Comparison of ENCODE assay signal across 1 cellular context in the genomic region with DNA sequence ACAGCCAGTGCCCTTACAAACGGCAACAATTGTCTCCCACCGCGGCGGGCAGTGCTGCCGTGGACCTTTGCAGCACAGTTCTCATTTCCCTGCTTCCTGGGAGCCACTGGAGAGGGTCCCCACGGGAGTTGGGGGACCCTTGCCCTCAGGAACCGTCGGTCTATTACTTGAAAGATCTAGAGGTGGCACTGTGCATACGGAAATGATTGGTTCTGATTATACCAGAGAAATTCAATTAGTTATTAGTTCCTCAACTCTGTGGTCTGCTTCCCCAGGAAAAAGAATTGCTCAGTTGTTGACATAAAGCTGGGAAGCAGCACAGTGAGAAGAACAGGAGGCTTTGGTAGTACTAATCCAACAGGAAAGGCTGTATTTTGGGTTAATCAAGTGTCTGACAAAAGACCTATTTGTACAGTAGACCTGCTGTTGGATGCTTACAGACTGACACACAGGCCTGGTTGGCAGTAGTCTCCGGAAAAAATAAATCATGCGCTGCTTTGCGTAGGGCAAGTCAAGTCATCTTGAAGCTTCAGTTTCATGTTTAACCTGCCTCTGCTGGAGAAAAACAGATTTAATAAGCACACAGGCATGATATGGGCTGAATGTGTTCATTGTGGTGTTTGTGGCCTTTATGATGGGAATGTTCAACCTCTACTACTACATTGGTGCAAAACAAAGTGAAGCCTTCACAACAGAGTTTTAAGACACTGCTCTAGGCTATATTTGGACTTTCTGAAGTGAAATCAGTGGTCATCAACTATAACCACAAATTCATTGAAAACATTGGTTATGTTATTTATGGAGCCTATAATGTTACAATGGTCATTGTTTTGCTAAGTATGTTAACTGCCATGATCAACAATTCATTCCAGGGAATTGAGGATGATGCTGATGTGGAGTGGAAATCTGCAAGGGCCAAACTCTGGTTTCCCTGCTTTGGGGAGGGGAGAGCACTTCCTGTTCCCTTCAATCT.
TF ChIP-seq lines count a peak whose summit lies in the region.

No MANE protein-coding gene starts in this region.

TF ChIP-seq in H1, 55 proteins besides CTCF, POLR2A, EP300 and RAD21:
- TF ChIP-seq, protein P1, sequence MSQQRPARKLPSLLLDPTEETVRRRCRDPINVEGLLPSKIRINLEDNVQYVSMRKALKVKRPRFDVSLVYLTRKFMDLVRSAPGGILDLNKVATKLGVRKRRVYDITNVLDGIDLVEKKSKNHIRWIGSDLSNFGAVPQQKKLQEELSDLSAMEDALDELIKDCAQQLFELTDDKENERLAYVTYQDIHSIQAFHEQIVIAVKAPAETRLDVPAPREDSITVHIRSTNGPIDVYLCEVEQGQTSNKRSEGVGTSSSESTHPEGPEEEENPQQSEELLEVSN (IDR thresholded peaks at IDR 0.05), result no peak
- no peak for TF ChIP-seq TCF12 (IDR thresholded peaks at IDR 0.05; ENCODE audit: low read depth, low read length)
- no peak for TF ChIP-seq SIN3A (conservative IDR thresholded peaks at IDR 0.05 in 1 of 2, IDR thresholded peaks at IDR 0.05 in 1 of 2; ENCODE audit: low read depth in 1 of 2, low read length in 2 of 2)
- TF ChIP-seq, protein P2, sequence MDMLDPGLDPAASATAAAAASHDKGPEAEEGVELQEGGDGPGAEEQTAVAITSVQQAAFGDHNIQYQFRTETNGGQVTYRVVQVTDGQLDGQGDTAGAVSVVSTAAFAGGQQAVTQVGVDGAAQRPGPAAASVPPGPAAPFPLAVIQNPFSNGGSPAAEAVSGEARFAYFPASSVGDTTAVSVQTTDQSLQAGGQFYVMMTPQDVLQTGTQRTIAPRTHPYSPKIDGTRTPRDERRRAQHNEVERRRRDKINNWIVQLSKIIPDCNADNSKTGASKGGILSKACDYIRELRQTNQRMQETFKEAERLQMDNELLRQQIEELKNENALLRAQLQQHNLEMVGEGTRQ (IDR thresholded peaks at IDR 0.05; ENCODE audit: low read length), result no peak
- no peak for TF ChIP-seq GTF2F1 (IDR thresholded peaks at IDR 0.05; ENCODE audit: borderline replicate concordance, low read depth, low read length)
- TF ChIP-seq, protein P3, sequence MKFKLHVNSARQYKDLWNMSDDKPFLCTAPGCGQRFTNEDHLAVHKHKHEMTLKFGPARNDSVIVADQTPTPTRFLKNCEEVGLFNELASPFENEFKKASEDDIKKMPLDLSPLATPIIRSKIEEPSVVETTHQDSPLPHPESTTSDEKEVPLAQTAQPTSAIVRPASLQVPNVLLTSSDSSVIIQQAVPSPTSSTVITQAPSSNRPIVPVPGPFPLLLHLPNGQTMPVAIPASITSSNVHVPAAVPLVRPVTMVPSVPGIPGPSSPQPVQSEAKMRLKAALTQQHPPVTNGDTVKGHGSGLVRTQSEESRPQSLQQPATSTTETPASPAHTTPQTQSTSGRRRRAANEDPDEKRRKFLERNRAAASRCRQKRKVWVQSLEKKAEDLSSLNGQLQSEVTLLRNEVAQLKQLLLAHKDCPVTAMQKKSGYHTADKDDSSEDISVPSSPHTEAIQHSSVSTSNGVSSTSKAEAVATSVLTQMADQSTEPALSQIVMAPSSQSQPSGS (IDR thresholded peaks at IDR 0.05; ENCODE audit: low read length), result no peak
- TF ChIP-seq SP1 (IDR thresholded peaks at IDR 0.05; ENCODE audit: low read depth, low read length), result no peak
- TF ChIP-seq RXRA (IDR thresholded peaks at IDR 0.05; ENCODE audit: insufficient read depth, low read depth, low read length), result no peak
- TF ChIP-seq SAP30 (IDR thresholded peaks at IDR 0.05; ENCODE audit: insufficient read depth, insufficient replicate concordance, low read length), result no peak
- no peak for TF ChIP-seq SP4 (IDR thresholded peaks at IDR 0.05; ENCODE audit: low read length)
- TF ChIP-seq RBBP5 (IDR thresholded peaks at IDR 0.05; ENCODE audit: borderline replicate concordance, low read depth, low read length), result no peak
- no peak for TF ChIP-seq CTBP2 (IDR thresholded peaks at IDR 0.05; ENCODE audit: borderline replicate concordance, insufficient read depth, insufficient read length, low read length)
- TF ChIP-seq POU5F1 (IDR thresholded peaks at IDR 0.05; ENCODE audit: low read depth, low read length), result no peak
- TF ChIP-seq PHF8 (conservative IDR thresholded peaks at IDR 0.05; ENCODE audit: low read depth, low read length), result no peak
- no peak for TF ChIP-seq KDM4A (IDR thresholded peaks at IDR 0.05; ENCODE audit: low read depth, low read length, severe bottlenecking)
- TF ChIP-seq MAFK (IDR thresholded peaks at IDR 0.05; ENCODE audit: low read depth, low read length), result no peak
